13 cellular contexts compared by ENCODE assay signal in genomic region chr1:26027716-26028489, GRCh38. TPM values are rescaled to one million over a fixed set of nuclear protein-coding genes. Genes with fewer than 3 reads are reported as not detected.
DNase-seq lines count a peak whose midpoint lies in the region; ATAC-seq and TF ChIP-seq lines count a peak whose summit lies in the region.
"Had no signal": no experiment of that assay in that cellular context is flagged by ENCODE, and none has a peak within 500 bp of the region (broad histone marks: within the 10 kb centered on the region; RNA-seq: fewer than 3 reads in every experiment).

No MANE protein-coding gene starts in this region.

- no peaks in the 10 kb centered on the region for H3K4me1 Mint-ChIP-seq in activated CD4-positive, alpha-beta memory T cell treated with anti-CD3 and anti-CD28 coated beads for 36 hours (ENCODE audit: low read depth)
- H3K4me1 Mint-ChIP-seq in activated CD4-positive, alpha-beta memory T cell treated with anti-CD3 and anti-CD28 coated beads, Interleukin-2, amount 10 ng/mL, durations not matched to agents 7 days and 5 days = no peaks in the 10 kb centered on the region
- H3K4me1 Mint-ChIP-seq in stimulated activated naive B cell treated with anti-CD40 and anti-IgM and Interleukin-4, amounts not matched to agents 10 μg/mL and 1 μg/mL and 100 μg/mL, for 72 hours = peaks cover 4 to 5% of the 10 kb centered on the region in 2 donors

- peaks cover 0 to 6% (median 0%) of the 10 kb centered on the region in 3 donors for H3K27me3 ChIP-seq in stomach
- H3K27me3 ChIP-seq: breast epithelium had no signal

- H3K27me3 Mint-ChIP-seq in activated CD4-positive, alpha-beta memory T cell treated with anti-CD3 and anti-CD28 coated beads for 36 hours = no peaks in the 10 kb centered on the region
- peaks cover 10% of the 10 kb centered on the region for H3K27me3 Mint-ChIP-seq in activated CD4-positive, alpha-beta memory T cell treated with anti-CD3 and anti-CD28 coated beads, Interleukin-2, amount 10 ng/mL, durations not matched to agents 7 days and 5 days
- H3K27me3 Mint-ChIP-seq in stimulated activated naive B cell treated with anti-CD40 and anti-IgM and Interleukin-4, amounts not matched to agents 10 μg/mL and 1 μg/mL and 100 μg/mL, for 72 hours = peaks cover 17 to 35% of the 10 kb centered on the region in 2 donors

- H3K4me1 ChIP-seq in stomach = peaks cover 0 to 4% (median 0%) of the 10 kb centered on the region in 4 donors
- H3K4me1 ChIP-seq: breast epithelium had no signal

- no peak overlapping the region for H3K27ac Mint-ChIP-seq in activated CD4-positive, alpha-beta memory T cell treated with anti-CD3 and anti-CD28 coated beads for 36 hours
- no peak overlapping the region for H3K27ac Mint-ChIP-seq in activated CD4-positive, alpha-beta memory T cell treated with anti-CD3 and anti-CD28 coated beads, Interleukin-2, amount 10 ng/mL, durations not matched to agents 7 days and 5 days
- H3K27ac Mint-ChIP-seq in stimulated activated naive B cell treated with anti-CD40 and anti-IgM and Interleukin-4, amounts not matched to agents 10 μg/mL and 1 μg/mL and 100 μg/mL, for 72 hours = no peak overlapping the region
- H3K27ac Mint-ChIP-seq: activated T-helper 2 cell treated with anti-CD3 and anti-CD28 coated beads, Interferon-gamma antibody, Interleukin-2, Interleukin-4, amounts not matched to agents 10 μg/mL and 5 μg/mL and 100 μg/mL, durations not matched to agents 14 hours and 24 hours and 36 hours; type B pancreatic cell had no signal

- no peak for TF ChIP-seq POLR2A in stomach (IDR thresholded peaks at IDR 0.05)

- H3K9me3 Mint-ChIP-seq in activated CD4-positive, alpha-beta memory T cell treated with anti-CD3 and anti-CD28 coated beads for 36 hours = no peaks in the 10 kb centered on the region
- no peaks in the 10 kb centered on the region for H3K9me3 Mint-ChIP-seq in activated CD4-positive, alpha-beta memory T cell treated with anti-CD3 and anti-CD28 coated beads, Interleukin-2, amount 10 ng/mL, durations not matched to agents 7 days and 5 days
- H3K9me3 Mint-ChIP-seq in stimulated activated naive B cell treated with anti-CD40 and anti-IgM and Interleukin-4, amounts not matched to agents 10 μg/mL and 1 μg/mL and 100 μg/mL, for 72 hours = no peaks in the 10 kb centered on the region
- H3K9me3 Mint-ChIP-seq: activated T-helper 2 cell treated with anti-CD3 and anti-CD28 coated beads, Interferon-gamma antibody, Interleukin-2, Interleukin-4, amounts not matched to agents 10 μg/mL and 5 μg/mL and 100 μg/mL, durations not matched to agents 14 hours and 24 hours and 36 hours; type B pancreatic cell had no signal

- intact Hi-C loops in activated CD4-positive, alpha-beta memory T cell treated with anti-CD3 and anti-CD28 coated beads for 36 hours (cut with micrococcal nuclease) = no loop called here
- intact Hi-C loops in stomach (cut with DNase I; ENCODE audit: low total_unique reads) = no loop called here

- TF ChIP-seq EP300 in stomach (IDR thresholded peaks at IDR 0.05) = no peak

- 30 to 50% (median 40%) methylated on average over 3 of the region's 3 CpGs for WGBS in stomach, 5 donors

- ATAC-seq in stimulated activated naive B cell treated with anti-CD40 and anti-IgM and Interleukin-4, amounts not matched to agents 10 μg/mL and 1 μg/mL and 100 μg/mL, for 72 hours (replicated peaks) = peak; percentile 57 to 75

- CTCF ChIA-PET in activated CD4-positive, alpha-beta memory T cell treated with anti-CD3 and anti-CD28 coated beads for 36 hours (lab: Charles Lee) = interaction anchor here (0.6 to 2.2 kb wide), 3 partner anchors 9 to 369 kb away, joined by 3 to 7 read pairs (median 3); no protein-coding TSS in a partner anchor
- CTCF ChIA-PET in activated CD4-positive, alpha-beta memory T cell treated with anti-CD3 and anti-CD28 coated beads, Interleukin-2, amount 10 ng/mL, durations not matched to agents 7 days and 5 days (lab: Charles Lee) = interaction anchor here (0.7 to 2.2 kb wide), 3 partner anchors 19 to 37 kb away, joined by 3 to 5 read pairs (median 4); no protein-coding TSS in a partner anchor

- H3K36me3 ChIP-seq in stomach = no peaks in the 10 kb centered on the region
- H3K36me3 ChIP-seq: breast epithelium had no signal

- no peaks in the 10 kb centered on the region for H3K36me3 Mint-ChIP-seq in activated CD4-positive, alpha-beta memory T cell treated with anti-CD3 and anti-CD28 coated beads for 36 hours
- H3K36me3 Mint-ChIP-seq in activated CD4-positive, alpha-beta memory T cell treated with anti-CD3 and anti-CD28 coated beads, Interleukin-2, amount 10 ng/mL, durations not matched to agents 7 days and 5 days (ENCODE audit: low read depth) = no peaks in the 10 kb centered on the region
- H3K36me3 Mint-ChIP-seq in stimulated activated naive B cell treated with anti-CD40 and anti-IgM and Interleukin-4, amounts not matched to agents 10 μg/mL and 1 μg/mL and 100 μg/mL, for 72 hours = no peaks in the 10 kb centered on the region
- H3K36me3 Mint-ChIP-seq: type B pancreatic cell had no signal

- POLR2A ChIA-PET in activated CD4-positive, alpha-beta memory T cell treated with anti-CD3 and anti-CD28 coated beads for 36 hours (lab: Charles Lee) = no interaction called here
- POLR2A ChIA-PET in activated CD4-positive, alpha-beta memory T cell treated with anti-CD3 and anti-CD28 coated beads, Interleukin-2, amount 10 ng/mL, durations not matched to agents 7 days and 5 days (lab: Charles Lee) = no interaction called here

- no peak for TF ChIP-seq CTCF in stomach (IDR thresholded peaks at IDR 0.05)

- no peak overlapping the region for H3K4me3 ChIP-seq in stomach
- H3K4me3 ChIP-seq: breast epithelium had no signal

- H3K4me3 Mint-ChIP-seq in activated CD4-positive, alpha-beta memory T cell treated with anti-CD3 and anti-CD28 coated beads for 36 hours = no peak overlapping the region
- no peak overlapping the region for H3K4me3 Mint-ChIP-seq in activated CD4-positive, alpha-beta memory T cell treated with anti-CD3 and anti-CD28 coated beads, Interleukin-2, amount 10 ng/mL, durations not matched to agents 7 days and 5 days
- no peak overlapping the region for H3K4me3 Mint-ChIP-seq in stimulated activated naive B cell treated with anti-CD40 and anti-IgM and Interleukin-4, amounts not matched to agents 10 μg/mL and 1 μg/mL and 100 μg/mL, for 72 hours
- H3K4me3 Mint-ChIP-seq: type B pancreatic cell had no signal

- no peaks in the 10 kb centered on the region for H3K9me3 ChIP-seq in stomach
- H3K9me3 ChIP-seq: breast epithelium had no signal

- DNase-seq in activated CD4-positive, alpha-beta memory T cell treated with anti-CD3 and anti-CD28 coated beads for 36 hours = peak; percentile 20
- DNase-seq in activated CD4-positive, alpha-beta memory T cell treated with anti-CD3 and anti-CD28 coated beads, Interleukin-2, amount 10 ng/mL, durations not matched to agents 7 days and 5 days = no peak
- DNase-seq in NOMO-1 treated with dmso at 0.1 percent for 144 hours (lab: John Stamatoyannopoulos, UW; ENCODE audit: unreplicated experiment) (peak; percentile 20), caudate nucleus (lab: John Stamatoyannopoulos, UW) (peak in 41 of 61 donors; percentile 5 to 91 (median 49)), NCI-H2171 treated with DMSO at 0.1 percent for 48 hours (lab: John Stamatoyannopoulos, UW) (no peak), stomach (no peak), T1000 (lab: John Stamatoyannopoulos, UW) (no peak)
- DNase-seq in stimulated activated naive B cell treated with anti-CD40 and anti-IgM and Interleukin-4, amounts not matched to agents 10 μg/mL and 1 μg/mL and 100 μg/mL, for 72 hours = no peak
- DNase-seq: activated CD4-positive, alpha-beta T cell treated with anti-CD3 and anti-CD28 coated beads, Interleukin-2, amount 50 U/mL, for 1 hour had no signal

- H3K27ac ChIP-seq in caudate nucleus (ENCODE audit: low read depth, low read length) = no peak overlapping the region
- no peak overlapping the region for H3K27ac ChIP-seq in stomach
- H3K27ac ChIP-seq: breast epithelium had no signal

RNA-seq across cellular contexts. Expression of gene EXTL1, which starts 6.3 kb away (rescaled TPM):
- not detected for total RNA-seq in activated CD4-positive, alpha-beta memory T cell treated with anti-CD3 and anti-CD28 coated beads for 36 hours
- total RNA-seq in activated CD4-positive, alpha-beta memory T cell treated with anti-CD3 and anti-CD28 coated beads, Interleukin-2, amount 10 ng/mL, durations not matched to agents 7 days and 5 days = not detected
- total RNA-seq in stomach = 10 to 100 TPM in 1 of 5 donors, under 1 TPM in 1, not detected in 3; 0.18 to 26.3 TPM
- polyA plus RNA-seq in stomach = under 1 TPM in 2 of 3 donors, not detected in 1; 0.18 to 0.44 TPM
- total RNA-seq: activated T-helper 2 cell treated with anti-CD3 and anti-CD28 coated beads, Interferon-gamma antibody, Interleukin-2, Interleukin-4, amounts not matched to agents 10 μg/mL and 5 μg/mL and 100 μg/mL, durations not matched to agents 14 hours and 24 hours and 36 hours had no signal

RNA-seq across cellular contexts. Expression of gene SLC30A2, which starts 18.0 kb away (rescaled TPM):
- total RNA-seq in activated CD4-positive, alpha-beta memory T cell treated with anti-CD3 and anti-CD28 coated beads for 36 hours = not detected
- not detected for total RNA-seq in activated CD4-positive, alpha-beta memory T cell treated with anti-CD3 and anti-CD28 coated beads, Interleukin-2, amount 10 ng/mL, durations not matched to agents 7 days and 5 days
- total RNA-seq in stomach = 1 to 10 TPM in 1 of 5 donors, not detected in 4; 2.0 TPM
- under 1 TPM in 2 of 3 donors, not detected in 1; 0.30 to 0.46 TPM for polyA plus RNA-seq in stomach
- total RNA-seq: activated T-helper 2 cell treated with anti-CD3 and anti-CD28 coated beads, Interferon-gamma antibody, Interleukin-2, Interleukin-4, amounts not matched to agents 10 μg/mL and 5 μg/mL and 100 μg/mL, durations not matched to agents 14 hours and 24 hours and 36 hours had no signal
- polyA plus RNA-seq: AG04450 had no signal

RNA-seq across cellular contexts. Expression of gene PAFAH2, which starts 30.0 kb away (rescaled TPM):
- total RNA-seq in activated CD4-positive, alpha-beta memory T cell treated with anti-CD3 and anti-CD28 coated beads for 36 hours = 1 to 10 TPM; 5.9 to 7.3 TPM
- 10 to 100 TPM in 1 of 2 experiments, 1 to 10 TPM in 1; 9.4 to 10.1 TPM for total RNA-seq in activated CD4-positive, alpha-beta memory T cell treated with anti-CD3 and anti-CD28 coated beads, Interleukin-2, amount 10 ng/mL, durations not matched to agents 7 days and 5 days
- total RNA-seq in stomach = 10 to 100 TPM in 3 of 5 donors, 1 to 10 TPM in 1, under 1 TPM in 1; 0.58 to 25.5 (median 14.9) TPM
- 10 to 100 TPM in 2 of 3 donors, 1 to 10 TPM in 1; 6.5 to 13.3 (median 12.8) TPM for polyA plus RNA-seq in stomach

RNA-seq across cellular contexts. Expression of gene TRIM63, which starts 39.5 kb away (rescaled TPM):
- under 1 TPM; 0.17 to 0.19 TPM for total RNA-seq in activated CD4-positive, alpha-beta memory T cell treated with anti-CD3 and anti-CD28 coated beads for 36 hours
- total RNA-seq in activated CD4-positive, alpha-beta memory T cell treated with anti-CD3 and anti-CD28 coated beads, Interleukin-2, amount 10 ng/mL, durations not matched to agents 7 days and 5 days = under 1 TPM; 0.25 to 0.33 TPM
- under 1 TPM in 1 of 5 donors, not detected in 4; 0.37 TPM for total RNA-seq in stomach
- 1 to 10 TPM in 1 of 3 donors, under 1 TPM in 2; 0.40 to 6.0 (median 0.44) TPM for polyA plus RNA-seq in stomach
- total RNA-seq: activated T-helper 2 cell treated with anti-CD3 and anti-CD28 coated beads, Interferon-gamma antibody, Interleukin-2, Interleukin-4, amounts not matched to agents 10 μg/mL and 5 μg/mL and 100 μg/mL, durations not matched to agents 14 hours and 24 hours and 36 hours had no signal
- polyA plus RNA-seq: AG04450 had no signal

Comparison
In these comparisons a context has a peak if more than half of its experiments do, and no peak if none do; other contexts are left out.
1. DNase-seq: peak in activated CD4-positive, alpha-beta memory T cell treated with anti-CD3 and anti-CD28 coated beads for 36 hours (single experiment), NOMO-1 treated with dmso at 0.1 percent for 144 hours (single experiment) and caudate nucleus (41 of 61); none in activated CD4-positive, alpha-beta memory T cell treated with anti-CD3 and anti-CD28 coated beads, Interleukin-2, amount 10 ng/mL, durations not matched to agents 7 days and 5 days (single experiment), stimulated activated naive B cell treated with anti-CD40 and anti-IgM and Interleukin-4, amounts not matched to agents 10 μg/mL and 1 μg/mL and 100 μg/mL, for 72 hours (single experiment), NCI-H2171 treated with DMSO at 0.1 percent for 48 hours (single experiment), stomach (single experiment) and T1000 (single experiment).